36 cellular contexts compared by ENCODE assay signal in the genomic region with DNA sequence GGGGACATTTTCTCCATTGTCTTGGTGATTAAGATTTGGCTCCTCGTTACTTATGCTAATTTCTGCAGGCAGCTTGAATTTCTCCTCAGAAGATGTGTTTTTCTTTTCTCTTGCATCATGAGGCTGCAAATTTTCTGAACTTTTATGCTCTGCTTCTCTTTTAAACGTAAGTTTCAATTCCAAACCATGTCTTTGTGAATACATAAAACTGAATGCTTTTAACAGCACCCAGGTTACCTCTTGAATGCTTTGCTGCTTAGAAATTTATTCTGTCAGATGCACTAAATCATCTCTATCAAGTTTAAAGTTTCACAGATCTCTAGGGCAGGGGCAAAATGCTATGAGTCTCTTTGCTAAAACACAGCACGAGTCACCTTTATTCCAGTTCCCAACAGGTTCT. TPM values are rescaled to one million over a fixed set of nuclear protein-coding genes. Genes with fewer than 3 reads are reported as not detected.
"Had no signal": no experiment of that assay in that cellular context is flagged by ENCODE, and none has a peak within 500 bp of the region (broad histone marks: within the 10 kb centered on the region; RNA-seq: fewer than 3 reads in every experiment).

No MANE protein-coding gene starts in this region.

- H3K36me3 ChIP-seq: MG63 had no signal

- H3K9me3 ChIP-seq: MG63 had no signal

- H3K27me3 ChIP-seq: MG63 had no signal

- H3K4me3 ChIP-seq: MG63 had no signal

- DNase-seq: Karpas-422, Kasumi-1, MG63, MM.1S, MV-4-11, NCI-H1048, NCI-H1092, NCI-H1092 treated with DMSO at 0.1 percent for 48 hours, NCI-H1105, NCI-H1105 treated with DMSO at 0.1 percent for 48 hours, NCI-H1417, NCI-H1417 treated with DMSO at 0.1 percent for 48 hours, NCI-H1436, NCI-H1436 treated with DMSO at 0.1 percent for 48 hours, NCI-H146, NCI-H1694, NCI-H1694 treated with DMSO at 0.1 percent for 48 hours, NCI-H187, NCI-H187 treated with DMSO at 0.1 percent for 48 hours, NCI-H1930, NCI-H2029, NCI-H2029 treated with DMSO at 0.1 percent for 48 hours, NCI-H2081, NCI-H2081 treated with DMSO at 0.1 percent for 48 hours, NCI-H2107, NCI-H2171, NCI-H2171 treated with DMSO at 0.1 percent for 48 hours, NCI-H2227 treated with DMSO at 0.1 percent for 48 hours, NCI-H226, NCI-H345, NCI-H446, NCI-H446 treated with DMSO at 0.1 percent for 48 hours, NCI-H510A, NCI-H524, NCI-H524 treated with DMSO at 0.1 percent for 48 hours had no signal

RNA-seq across cellular contexts. Expression of gene ARHGAP44, which starts 19.4 kb away (rescaled TPM):
- total RNA-seq: M059J had no signal
